1 cellular context compared by ENCODE assay signal in genomic region chr11:11463397-11463796, GRCh38.
A peak's percentile ranks its signal among the peaks of the same experiment; 100 is the strongest.
TF ChIP-seq lines count a peak whose summit lies in the region.

No MANE protein-coding gene starts in this region.

TF ChIP-seq in HEK293, 187 proteins besides CTCF, POLR2A, EP300 and RAD21 (continued from another document):
- TF ChIP-seq ZNF777 (tag by site-specific recombination; IDR thresholded peaks at IDR 0.05; ENCODE audit: borderline replicate concordance), result no peak
- TF ChIP-seq ZNF510 (tag by site-specific recombination; IDR thresholded peaks at IDR 0.05; ENCODE audit: insufficient replicate concordance), result no peak
- peak; percentile 66 for TF ChIP-seq ZNF18 (tag by site-specific recombination; IDR thresholded peaks at IDR 0.05)
- TF ChIP-seq GFI1B (tag by site-specific recombination; IDR thresholded peaks at IDR 0.05), result no peak
- TF ChIP-seq ZNF623 (tag by site-specific recombination; IDR thresholded peaks at IDR 0.05), result peak; percentile 12; the same call in 1 of the 2 replicates
- TF ChIP-seq ZNF239 (tag by site-specific recombination; IDR thresholded peaks at IDR 0.05), result no peak
- no peak for TF ChIP-seq ZNF48 (tag by site-specific recombination; IDR thresholded peaks at IDR 0.05)
- peak; percentile 95 for TF ChIP-seq OSR2 (tag by site-specific recombination; IDR thresholded peaks at IDR 0.05)
- peak; percentile 97 for TF ChIP-seq TSHZ1 (tag by site-specific recombination; IDR thresholded peaks at IDR 0.05; ENCODE audit: borderline replicate concordance)
- TF ChIP-seq ZNF830 (tag by site-specific recombination; IDR thresholded peaks at IDR 0.05; ENCODE audit: low read depth), result no peak
- no peak for TF ChIP-seq ZSCAN18 (tag by site-specific recombination; IDR thresholded peaks at IDR 0.05)
- TF ChIP-seq ZBTB17 (tag by site-specific recombination; IDR thresholded peaks at IDR 0.05), result peak; percentile 43
- no peak for TF ChIP-seq ZNF16 (tag by site-specific recombination; IDR thresholded peaks at IDR 0.05; ENCODE audit: low read depth)
- TF ChIP-seq HIC1 (tag by site-specific recombination; IDR thresholded peaks at IDR 0.05), result no peak
- no peak for TF ChIP-seq ZNF354C (tag by site-specific recombination; IDR thresholded peaks at IDR 0.05; ENCODE audit: borderline replicate concordance, low read depth)
- no peak for TF ChIP-seq ZNF184 (tag by site-specific recombination; IDR thresholded peaks at IDR 0.05)
- no peak for TF ChIP-seq ZNF133 (tag by site-specific recombination; IDR thresholded peaks at IDR 0.05)
- TF ChIP-seq ZBTB48 (tag by site-specific recombination; IDR thresholded peaks at IDR 0.05), result 0 out of 2 replicates have a peak, but pooled peaks have one; percentile 16
- no peak for TF ChIP-seq MYNN (tag by site-specific recombination; IDR thresholded peaks at IDR 0.05; ENCODE audit: borderline replicate concordance)
- no peak for TF ChIP-seq ZSCAN16 (tag by site-specific recombination; IDR thresholded peaks at IDR 0.05)
- TF ChIP-seq KLF1 (tag by site-specific recombination; IDR thresholded peaks at IDR 0.05), result no peak
- TF ChIP-seq HOXD13 (CRISPR knock-in tag; IDR thresholded peaks at IDR 0.05; ENCODE audit: borderline replicate concordance), result peak; percentile 59; the same call in 1 of the 2 replicates
- peak; percentile 87 for TF ChIP-seq PRDM4 (tag by site-specific recombination; IDR thresholded peaks at IDR 0.05)
- TF ChIP-seq ZNF335 (tag by site-specific recombination; conservative IDR thresholded peaks at IDR 0.05), result no peak
- TF ChIP-seq ZBTB1 (tag by site-specific recombination; IDR thresholded peaks at IDR 0.05), result no peak
- TF ChIP-seq ZNF629 (tag by site-specific recombination; IDR thresholded peaks at IDR 0.05), result peak; percentile 76
- TF ChIP-seq ZNF112 (tag by site-specific recombination; IDR thresholded peaks at IDR 0.05), result no peak
- no peak for TF ChIP-seq ZNF211 (tag by site-specific recombination; IDR thresholded peaks at IDR 0.05; ENCODE audit: low read depth)
- TF ChIP-seq SALL2 (tag by site-specific recombination; IDR thresholded peaks at IDR 0.05; ENCODE audit: borderline replicate concordance), result no peak
- TF ChIP-seq ZNF426 (tag by site-specific recombination; IDR thresholded peaks at IDR 0.05), result no peak
- TF ChIP-seq ZBTB26 (tag by site-specific recombination; optimal IDR thresholded peaks at IDR 0.05), result no peak
- TF ChIP-seq PRDM1 (tag by site-specific recombination; IDR thresholded peaks at IDR 0.05), result no peak
- TF ChIP-seq ZNF501 (tag by site-specific recombination; IDR thresholded peaks at IDR 0.05), result no peak; the same call in 1 of the 2 replicates
- 0 out of 2 replicates have a peak, but pooled peaks have one; percentile 39 for TF ChIP-seq ZNF488 (tag by site-specific recombination; IDR thresholded peaks at IDR 0.05)
- TF ChIP-seq ZNF114 (tag by site-specific recombination; IDR thresholded peaks at IDR 0.05), result no peak
- no peak for TF ChIP-seq ZNF747 (tag by site-specific recombination; IDR thresholded peaks at IDR 0.05)
- peak; percentile 36; the same call in 1 of the 2 replicates for TF ChIP-seq KLF8 (tag by site-specific recombination; IDR thresholded peaks at IDR 0.05)
- no peak for TF ChIP-seq SCRT1 (tag by site-specific recombination; IDR thresholded peaks at IDR 0.05; ENCODE audit: borderline replicate concordance)
- TF ChIP-seq ZNF404 (tag by site-specific recombination; IDR thresholded peaks at IDR 0.05), result no peak
- TF ChIP-seq ZBTB21 (tag by site-specific recombination; IDR thresholded peaks at IDR 0.05), result no peak
- TF ChIP-seq ZEB2 (tag by site-specific recombination; IDR thresholded peaks at IDR 0.05), result peak; percentile 88
- peak; percentile 39; the same call in 1 of the 2 replicates for TF ChIP-seq MZF1 (tag by site-specific recombination; IDR thresholded peaks at IDR 0.05; ENCODE audit: borderline replicate concordance)
- no peak for TF ChIP-seq ZNF585B (tag by site-specific recombination; IDR thresholded peaks at IDR 0.05)
- no peak for TF ChIP-seq YY1 (tag by site-specific recombination; IDR thresholded peaks at IDR 0.05)
- no peak for TF ChIP-seq GLI4 (tag by site-specific recombination; IDR thresholded peaks at IDR 0.05)
- no peak for TF ChIP-seq ZNF223 (tag by site-specific recombination; IDR thresholded peaks at IDR 0.05)
- TF ChIP-seq KLF10 (tag by site-specific recombination; IDR thresholded peaks at IDR 0.05), result peak; percentile 62
- TF ChIP-seq SCRT2 (tag by site-specific recombination; IDR thresholded peaks at IDR 0.05), result no peak
- no peak for TF ChIP-seq YY2 (tag by site-specific recombination; IDR thresholded peaks at IDR 0.05)
- no peak for TF ChIP-seq ZNF37A (tag by site-specific recombination; IDR thresholded peaks at IDR 0.05)
- TF ChIP-seq ZNF350 (tag by site-specific recombination; IDR thresholded peaks at IDR 0.05), result no peak
